8 cellular contexts compared by ENCODE assay signal in genomic region chr15:42084465-42085235, GRCh38. TPM values are rescaled to one million over a fixed set of nuclear protein-coding genes. Genes with fewer than 3 reads are reported as not detected.
DNase-seq lines count a peak whose midpoint lies in the region; ATAC-seq and TF ChIP-seq lines count a peak whose summit lies in the region.

No MANE protein-coding gene starts in this region.

- no peaks in the 10 kb centered on the region for H3K9me3 ChIP-seq in SU-DHL-6 (ENCODE audit: insufficient read depth, low read length)

- ATAC-seq in sciatic nerve (peak; percentile 78), GM21381 (IDR thresholded peaks at IDR 0.05; ENCODE audit: unreplicated experiment) (no peak), GM18502 (IDR thresholded peaks at IDR 0.05; ENCODE audit: poor library complexity, unreplicated experiment) (no peak)

- DNase-seq in COLO668 (lab: John Stamatoyannopoulos, UW; ENCODE audit: unreplicated experiment) (peak; percentile 66), HK-2 (ENCODE audit: unreplicated experiment) (peak; percentile 78), astrocyte of the spinal cord (ENCODE audit: low read depth, low spot score) (peak; percentile 46), hepatic stellate cell (ENCODE audit: low spot score) (peak; percentile 85), sciatic nerve (ENCODE audit: low spot score) (peak; percentile 78)

- H3K36me3 ChIP-seq in SU-DHL-6 (ENCODE audit: low read length) = no peaks in the 10 kb centered on the region

- intact Hi-C loops in sciatic nerve (cut with DNase I) = loop anchor here (10.0 kb wide), 1 partner anchor 100 kb away; no protein-coding TSS in a partner anchor

- H3K9me2 ChIP-seq in SU-DHL-6 (replicated peaks; ENCODE audit: insufficient read depth, low read length) = no peaks in the 10 kb centered on the region

- TF ChIP-seq CTCF in SU-DHL-6 (IDR thresholded peaks at IDR 0.05; ENCODE audit: insufficient read depth, low read length, poor library complexity, severe bottlenecking) (peak; percentile 87), astrocyte of the spinal cord (IDR thresholded peaks at IDR 0.05; ENCODE audit: low read depth, low read length) (peak; percentile 95)

- no peak overlapping the region for H3K27ac ChIP-seq in SU-DHL-6 (ENCODE audit: low read depth, low read length)

- no peaks in the 10 kb centered on the region for H3K79me2 ChIP-seq in SU-DHL-6 (ENCODE audit: insufficient read depth, low read length)

- H3K9ac ChIP-seq in SU-DHL-6 (ENCODE audit: low read length) = no peak overlapping the region

- no peak overlapping the region for H3K4me2 ChIP-seq in SU-DHL-6 (ENCODE audit: low read depth, low read length, poor library complexity, severe bottlenecking)

- no peaks in the 10 kb centered on the region for H3K27me3 ChIP-seq in SU-DHL-6 (ENCODE audit: low read length)

- H3K4me3 ChIP-seq in SU-DHL-6 (ENCODE audit: insufficient read depth, low read length, poor library complexity, severe bottlenecking) (no peak overlapping the region), astrocyte of the spinal cord (ENCODE audit: low read depth, low read length) (no peak overlapping the region)

- in situ Hi-C loops in astrocyte of the spinal cord (cut with HindIII; ENCODE audit: low sequenced_read_pairs) = no loop called here

- no peaks in the 10 kb centered on the region for H4K20me1 ChIP-seq in SU-DHL-6 (ENCODE audit: low read depth, low read length)

- no peak overlapping the region for H2AFZ ChIP-seq in SU-DHL-6 (ENCODE audit: low read depth, low read length, severe bottlenecking)

- no peaks in the 10 kb centered on the region for H3F3A ChIP-seq in SU-DHL-6 (ENCODE audit: insufficient read depth)

RNA-seq across cellular contexts. Expression of gene PLA2G4D, which starts 9.7 kb away (rescaled TPM):
- not detected for total RNA-seq in sciatic nerve
